15 cellular contexts compared by ENCODE assay signal in genomic region chr1:173426057-173426456, GRCh38.
"Had no signal": no experiment of that assay in that cellular context is flagged by ENCODE, and none has a peak within 500 bp of the region (broad histone marks: within the 10 kb centered on the region; RNA-seq: fewer than 3 reads in every experiment).

No MANE protein-coding gene starts in this region.

- H3K27ac ChIP-seq: tibial artery, WERI-Rb-1 had no signal

- DNase-seq: activated CD4-positive, alpha-beta memory T cell treated with anti-CD3 and anti-CD28 coated beads for 36 hours; activated CD8-positive, alpha-beta memory T cell treated with anti-CD3 and anti-CD28 coated beads, Interleukin-2, amount 10 ng/mL, durations not matched to agents 7 days and 5 days; activated naive CD4-positive, alpha-beta T cell treated with anti-CD3 and anti-CD28 coated beads, Interleukin-2, amount 50 U/mL, for 16 hours; activated T-cell treated with anti-CD3 and anti-CD28 coated beads, Interleukin-2, amount 50 U/mL, for 1 hour; foreskin fibroblast; hippocampal formation; kidney; left ventricle myocardium superior; mesenchymal stem cell; nucleus accumbens; stimulated activated CD4-positive, alpha-beta T cell treated with anti-CD3 and anti-CD28 coated beads, Interleukin-4, amount 100 ng/mL, for 1 hour; stimulated activated naive B cell treated with anti-CD40 and anti-IgM and Interleukin-4, amounts not matched to agents 10 μg/mL and 1 μg/mL and 100 μg/mL, for 72 hours; tibial artery; WERI-Rb-1 had no signal

- H3K27ac Mint-ChIP-seq: activated CD4-positive, alpha-beta memory T cell treated with anti-CD3 and anti-CD28 coated beads for 36 hours; stimulated activated naive B cell treated with anti-CD40 and anti-IgM and Interleukin-4, amounts not matched to agents 10 μg/mL and 1 μg/mL and 100 μg/mL, for 72 hours had no signal

- H3K36me3 Mint-ChIP-seq: activated CD4-positive, alpha-beta memory T cell treated with anti-CD3 and anti-CD28 coated beads for 36 hours; activated CD8-positive, alpha-beta memory T cell treated with anti-CD3 and anti-CD28 coated beads, Interleukin-2, amount 10 ng/mL, durations not matched to agents 7 days and 5 days had no signal

- H3K36me3 ChIP-seq: tibial artery, WERI-Rb-1 had no signal

- H3K27me3 ChIP-seq: tibial artery had no signal

- H3K9me3 ChIP-seq: tibial artery had no signal

- ATAC-seq: activated CD8-positive, alpha-beta memory T cell treated with anti-CD3 and anti-CD28 coated beads, Interleukin-2, amount 10 ng/mL, durations not matched to agents 7 days and 5 days; left ventricle myocardium superior; stimulated activated naive B cell treated with anti-CD40 and anti-IgM and Interleukin-4, amounts not matched to agents 10 μg/mL and 1 μg/mL and 100 μg/mL, for 72 hours had no signal

- H3K4me3 Mint-ChIP-seq: activated CD4-positive, alpha-beta memory T cell treated with anti-CD3 and anti-CD28 coated beads for 36 hours; activated CD8-positive, alpha-beta memory T cell treated with anti-CD3 and anti-CD28 coated beads, Interleukin-2, amount 10 ng/mL, durations not matched to agents 7 days and 5 days; nephron; stimulated activated naive B cell treated with anti-CD40 and anti-IgM and Interleukin-4, amounts not matched to agents 10 μg/mL and 1 μg/mL and 100 μg/mL, for 72 hours had no signal

- H3K9me3 Mint-ChIP-seq: activated CD4-positive, alpha-beta memory T cell treated with anti-CD3 and anti-CD28 coated beads for 36 hours; nephron; stimulated activated naive B cell treated with anti-CD40 and anti-IgM and Interleukin-4, amounts not matched to agents 10 μg/mL and 1 μg/mL and 100 μg/mL, for 72 hours had no signal

- H3K4me3 ChIP-seq: tibial artery had no signal

- H3K27me3 Mint-ChIP-seq: activated CD4-positive, alpha-beta memory T cell treated with anti-CD3 and anti-CD28 coated beads for 36 hours; activated CD8-positive, alpha-beta memory T cell treated with anti-CD3 and anti-CD28 coated beads, Interleukin-2, amount 10 ng/mL, durations not matched to agents 7 days and 5 days; stimulated activated naive B cell treated with anti-CD40 and anti-IgM and Interleukin-4, amounts not matched to agents 10 μg/mL and 1 μg/mL and 100 μg/mL, for 72 hours had no signal
